In genomic region chr19:14678199-14678598, GRCh38 we compare ENCODE assay signal across 28 cellular contexts. TPM values are rescaled to one million over a fixed set of nuclear protein-coding genes. Genes with fewer than 3 reads are reported as not detected.
"Had no signal": no experiment of that assay in that cellular context is flagged by ENCODE, and none has a peak within 500 bp of the region (broad histone marks: within the 10 kb centered on the region; RNA-seq: fewer than 3 reads in every experiment).

No MANE protein-coding gene starts in this region.

- H3K4me2 ChIP-seq: hepatocyte had no signal

- H3K4me3 ChIP-seq: hepatocyte, left ventricle myocardium inferior, lung, mucosa of descending colon, ovary, sigmoid colon, spleen, stomach, testis, thyroid gland, upper lobe of left lung, vagina had no signal

- H3K36me3 ChIP-seq: left ventricle myocardium inferior, ovary, sigmoid colon, spleen, stomach, thyroid gland, upper lobe of left lung, vagina had no signal

- H3K9me3 ChIP-seq: left ventricle myocardium inferior, mucosa of descending colon, ovary, sigmoid colon, spleen, stomach, testis, thyroid gland, upper lobe of left lung, vagina had no signal

- H3K27ac ChIP-seq: hepatocyte, left ventricle myocardium inferior, ovary, sigmoid colon, spleen, stomach, testis, thyroid gland, upper lobe of left lung, vagina had no signal

- H3K79me2 ChIP-seq: hepatocyte had no signal

- H3K4me1 ChIP-seq: left ventricle myocardium inferior, sigmoid colon, stomach, testis, thyroid gland, upper lobe of left lung, vagina had no signal

- FAIRE-seq: small intestine had no signal

- DNase-seq: islet precursor cell; left ventricle myocardium inferior; mesendoderm; midbrain; mucosa of descending colon; naive thymus-derived CD4-positive, alpha-beta T cell; ovary; right cardiac atrium; sigmoid colon; small intestine; spleen; stimulated activated naive CD4-positive, alpha-beta T cell; stomach; testis; thyroid gland; upper lobe of left lung had no signal

- ATAC-seq: mucosa of descending colon; naive thymus-derived CD4-positive, alpha-beta T cell; natural killer cell treated with Interleukin-12 subunit alpha and Interleukin-12 subunit beta and Interleukin-15 and Interleukin-18, amount 100 ng/mL, for 72 hours; right cardiac atrium had no signal

- H3K27me3 ChIP-seq: hepatocyte, ovary, sigmoid colon, testis, thyroid gland, upper lobe of left lung, vagina had no signal

- H2AFZ ChIP-seq: hepatocyte had no signal

RNA-seq across cellular contexts. Expression of gene ADGRE3, which starts 3.6 kb away (rescaled TPM):
- total RNA-seq: hepatocyte, kidney epithelial cell, left ventricle myocardium inferior, lower leg skin, myocyte, progenitor cell of endocrine pancreas, pulmonary artery endothelial cell, renal cortical epithelial cell, right cardiac atrium, sigmoid colon, vagina had no signal
- polyA plus RNA-seq: hepatocyte; naive thymus-derived CD4-positive, alpha-beta T cell; neural cell; right cardiac atrium; stomach; urinary bladder had no signal
